Comparison of ENCODE assay signal across 17 cellular contexts in the genomic region with DNA sequence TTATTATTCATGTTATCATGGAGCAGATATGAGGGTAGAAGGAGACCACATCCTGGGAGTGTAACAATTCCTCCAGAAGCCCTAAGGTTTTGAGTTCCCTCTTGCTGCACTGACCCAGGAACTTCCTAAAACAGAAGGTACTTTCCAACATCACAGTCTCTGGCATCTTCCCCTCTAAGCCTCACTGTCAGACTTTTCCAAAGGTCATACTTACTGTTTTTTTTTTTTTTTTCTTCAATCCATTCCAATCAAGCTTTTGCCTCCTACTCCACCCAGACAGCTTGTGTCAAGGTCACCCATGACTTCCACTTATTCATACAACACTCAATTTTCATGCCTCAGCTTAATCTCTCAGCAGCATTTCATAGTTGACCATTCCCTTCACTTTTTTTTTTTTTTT. TPM values are rescaled to one million over a fixed set of nuclear protein-coding genes. Genes with fewer than 3 reads are reported as not detected.
DNase-seq lines count a peak whose midpoint lies in the region; ATAC-seq and TF ChIP-seq lines count a peak whose summit lies in the region.
"Had no signal": no experiment of that assay in that cellular context is flagged by ENCODE, and none has a peak within 500 bp of the region (broad histone marks: within the 10 kb centered on the region; RNA-seq: fewer than 3 reads in every experiment).

No MANE protein-coding gene starts in this region.

- intact Hi-C loops in activated B cell treated with CpG ODN at 0.5 μM for 24 hours (cut with micrococcal nuclease) = no loop called here
- intact Hi-C loops in gastrocnemius medialis (cut with DNase I; ENCODE audit: low total_unique reads) = no loop called here

- CTCF ChIA-PET in activated B cell treated with CpG ODN at 0.5 μM for 24 hours (lab: Charles Lee) (interaction anchor here (0.6 kb wide), 1 partner anchor 189 kb away, joined by 3 read pairs; no protein-coding TSS in a partner anchor), T-cell (lab: Charles Lee) (interaction anchor here in 1 of 2 donors (0.6 kb wide), 2 partner anchors 30 to 63 kb away, joined by 3 to 9 read pairs; no protein-coding TSS in a partner anchor)

- no peak for TF ChIP-seq POLR2A in gastrocnemius medialis (IDR thresholded peaks at IDR 0.05)

- peaks cover 4 to 18% of the 10 kb centered on the region in 2 donors for H3K4me1 ChIP-seq in gastrocnemius medialis

- H3K27me3 Mint-ChIP-seq in activated B cell treated with CpG ODN at 0.5 μM for 24 hours = no peaks in the 10 kb centered on the region
- H3K27me3 Mint-ChIP-seq in T-cell = no peaks in the 10 kb centered on the region

- DNase-seq in Caki2 (ENCODE audit: low read depth) = peak; percentile 47
- no peak for DNase-seq in activated B cell treated with CpG ODN at 0.5 μM for 24 hours
- DNase-seq in glomerular visceral epithelial cell (ENCODE audit: extremely low spot score) = peak; percentile 34
- no peak for DNase-seq in gastrocnemius medialis
- DNase-seq in T-cell = no peak
- no peak for DNase-seq in NCI-H446 (lab: John Stamatoyannopoulos, UW)
- DNase-seq: AML-193, amniotic stem cell, cerebellar nuclear complex, NCI-H1048, NCI-H2107, NCI-H748 treated with DMSO at 0.1 percent for 48 hours, Peyer's patch had no signal

- H3K27ac Mint-ChIP-seq in activated B cell treated with CpG ODN at 0.5 μM for 24 hours (peak overlapping the region; percentile 54), T-cell (no peak overlapping the region)

- no peaks in the 10 kb centered on the region for H3K9me3 ChIP-seq in gastrocnemius medialis
- H3K9me3 ChIP-seq: gastroesophageal sphincter, Peyer's patch had no signal

- in situ Hi-C loops in Caki2 (cut with HindIII; ENCODE audit: low pct_unique_long_range_greater_than_20kb, low sequenced_read_pairs) (no loop called here), gastrocnemius medialis (cut with MboI; ENCODE audit: low sequenced_read_pairs in 4 of 4) (no loop called here)

- H3K36me3 ChIP-seq in gastrocnemius medialis = no peaks in the 10 kb centered on the region
- H3K36me3 ChIP-seq: gastroesophageal sphincter, Peyer's patch had no signal

- H3K4me3 Mint-ChIP-seq in activated B cell treated with CpG ODN at 0.5 μM for 24 hours (no peak overlapping the region), T-cell (no peak overlapping the region)

- ATAC-seq in activated B cell treated with CpG ODN at 0.5 μM for 24 hours (ENCODE audit: low read depth) (no peak), gastrocnemius medialis (peak; percentile 24 to 37), GM21737 (IDR thresholded peaks at IDR 0.05; ENCODE audit: unreplicated experiment) (no peak), HG03439 (IDR thresholded peaks at IDR 0.05; ENCODE audit: unreplicated experiment) (no peak), T-cell (replicated peaks in 1 of 4) (no peak)
- ATAC-seq: gastroesophageal sphincter had no signal

- H3K4me3 ChIP-seq in gastrocnemius medialis = no peak overlapping the region
- H3K4me3 ChIP-seq: gastroesophageal sphincter, lung, Peyer's patch had no signal

- peaks cover 42% of the 10 kb centered on the region for H3K4me1 Mint-ChIP-seq in activated B cell treated with CpG ODN at 0.5 μM for 24 hours
- H3K4me1 Mint-ChIP-seq in T-cell = peaks cover 10 to 20% (median 13%) of the 10 kb centered on the region in 3 donors

- H3K27ac ChIP-seq in gastrocnemius medialis = peak overlapping the region in 3 of 4 donors; percentile 16 to 56 (median 31)
- H3K27ac ChIP-seq: Peyer's patch had no signal

- H3K27me3 ChIP-seq in gastrocnemius medialis = no peaks in the 10 kb centered on the region
- H3K27me3 ChIP-seq: gastroesophageal sphincter, Peyer's patch had no signal

- H3K9me3 Mint-ChIP-seq in activated B cell treated with CpG ODN at 0.5 μM for 24 hours (no peaks in the 10 kb centered on the region), T-cell (no peaks in the 10 kb centered on the region)

- H3K36me3 Mint-ChIP-seq in activated B cell treated with CpG ODN at 0.5 μM for 24 hours (ENCODE audit: low read depth) = no peaks in the 10 kb centered on the region
- H3K36me3 Mint-ChIP-seq in T-cell = no peaks in the 10 kb centered on the region

- POLR2A ChIA-PET in activated B cell treated with CpG ODN at 0.5 μM for 24 hours (lab: Charles Lee) (interaction anchor here (0.6 to 5.2 kb wide), 4 partner anchors 9 to 61 kb away, joined by 6 to 65 read pairs (median 6); partner anchors contain the start of gene SPEN), T-cell (lab: Charles Lee) (no interaction called here)

- TF ChIP-seq CTCF in activated B cell treated with CpG ODN at 0.5 μM for 24 hours (IDR thresholded peaks at IDR 0.05) = no peak
- no peak for TF ChIP-seq CTCF in gastrocnemius medialis (IDR thresholded peaks at IDR 0.05 in 4 of 5, conservative IDR thresholded peaks at IDR 0.05 in 1 of 5)

RNA-seq across cellular contexts. Expression of gene UQCRHL, which starts 18.4 kb away (rescaled TPM):
- total RNA-seq in Caki2 (2014; rRNA removed; shearing (Covaris generic); ENCODE audit: low replicate concordance) = 4.0 and 5.1 TPM in 2 replicates
- 1.7 and 1.9 TPM in 2 replicates for total RNA-seq in activated B cell treated with CpG ODN at 0.5 μM for 24 hours
- total RNA-seq in gastrocnemius medialis = 1 to 10 TPM; 1.2 to 2.4 (median 1.2) TPM
- total RNA-seq in T-cell = 1 to 10 TPM in 3 of 5 donors, under 1 TPM in 2; 0.68 to 1.3 (median 1.1) TPM

RNA-seq across cellular contexts. Expression of gene SPEN, which starts 21.7 kb away (rescaled TPM):
- total RNA-seq in Caki2 (2014; rRNA removed; shearing (Covaris generic); ENCODE audit: low replicate concordance) = 6.9 and 9.3 TPM in 2 replicates
- 116 and 123 TPM in 2 replicates for total RNA-seq in activated B cell treated with CpG ODN at 0.5 μM for 24 hours
- 10 to 100 TPM; 21.7 to 55.5 (median 38.0) TPM for total RNA-seq in gastrocnemius medialis
- total RNA-seq in T-cell = 10 to 100 TPM; 69.9 to 81.1 (median 72.1) TPM

Comparison
In these comparisons a context has a peak if more than half of its experiments do, and no peak if none do; other contexts are left out.
1. DNase-seq: peak in Caki2 (single experiment) and glomerular visceral epithelial cell (single experiment); none in activated B cell treated with CpG ODN at 0.5 μM for 24 hours (single experiment), gastrocnemius medialis (0 of 2), T-cell (0 of 34) and NCI-H446 (0 of 2).
2. ATAC-seq: peak in gastrocnemius medialis (2 of 2); none in activated B cell treated with CpG ODN at 0.5 μM for 24 hours (single experiment), GM21737 (single experiment), HG03439 (single experiment) and T-cell (0 of 4).